ENCODE assay signal across 9 cellular contexts in the genomic region with DNA sequence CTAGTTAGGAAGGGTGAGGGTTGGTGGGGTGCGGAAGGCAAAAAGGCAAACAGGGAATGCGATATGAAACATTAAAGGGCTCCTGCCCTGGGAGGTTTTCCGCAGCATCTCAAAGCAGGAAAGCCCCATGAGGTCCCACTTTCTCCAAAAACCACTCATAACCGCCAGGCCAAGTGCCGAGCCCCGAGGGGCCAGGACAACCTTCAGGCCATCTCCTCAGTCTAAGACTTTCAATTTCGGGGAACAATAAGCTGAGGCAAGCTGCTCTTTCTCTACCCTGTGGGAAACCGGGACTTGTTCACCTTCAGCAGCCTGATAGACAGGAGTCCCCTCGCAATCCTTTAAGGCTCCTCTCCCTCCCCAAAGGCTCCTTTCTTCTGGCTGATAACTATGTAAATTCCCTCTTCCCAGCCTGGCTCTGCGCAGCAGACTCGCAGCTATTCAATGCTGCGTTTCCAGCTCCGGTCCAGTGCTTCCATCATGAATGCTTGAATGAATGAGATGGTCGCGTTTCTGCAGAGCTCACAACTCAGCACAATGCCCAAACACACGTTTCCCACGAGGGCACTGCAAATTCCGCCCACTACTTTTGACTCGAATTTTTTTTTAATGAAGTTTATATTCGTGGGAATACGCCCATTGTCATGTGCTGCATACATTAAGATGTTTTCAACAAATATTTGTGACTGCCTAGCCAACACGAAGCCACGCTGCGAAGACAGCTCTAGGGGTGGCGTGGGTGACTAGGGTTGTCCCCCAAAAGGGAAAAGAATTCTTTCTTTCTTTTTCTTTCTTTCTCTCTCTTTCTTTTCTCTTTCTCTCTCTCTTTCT. TPM values are rescaled to one million over a fixed set of nuclear protein-coding genes. Genes with fewer than 3 reads are reported as not detected.
A peak's percentile ranks its signal among the peaks of the same experiment; 100 is the strongest.
DNase-seq lines count a peak whose midpoint lies in the region; ATAC-seq, FAIRE-seq and TF ChIP-seq lines count a peak whose summit lies in the region.
"Had no signal": no experiment of that assay in that cellular context is flagged by ENCODE, and none has a peak within 500 bp of the region (broad histone marks: within the 10 kb centered on the region; RNA-seq: fewer than 3 reads in every experiment).

No MANE protein-coding gene starts in this region.

- H2AFZ ChIP-seq in astrocyte (ENCODE audit: low read depth, low read length): peak overlapping the region; percentile 50

- H3K27me3 ChIP-seq in astrocyte (ENCODE audit: insufficient read depth, low read length): peaks cover 8% of the 10 kb centered on the region
- peaks cover 37 to 72% of the 10 kb centered on the region in 2 donors for H3K27me3 ChIP-seq in left lung
- H3K27me3 ChIP-seq in tibial nerve: peaks cover 0 to 60% of the 10 kb centered on the region in 2 donors

- H3K4me3 ChIP-seq in astrocyte (ENCODE audit: insufficient read depth, low read depth, low read length) (peak overlapping the region; percentile 63), left lung (peak overlapping the region; percentile 40 to 42), tibial nerve (peak overlapping the region in 3 of 4 donors; percentile 17 to 56 (median 31))

- H3K36me3 Mint-ChIP-seq in activated CD8-positive, alpha-beta memory T cell treated with anti-CD3 and anti-CD28 coated beads, Interleukin-2, amount 10 ng/mL, durations not matched to agents 7 days and 5 days: no peaks in the 10 kb centered on the region
- H3K36me3 Mint-ChIP-seq in astrocyte (ENCODE audit: low read depth, unreplicated experiment): no peaks in the 10 kb centered on the region

- H3K4me1 Mint-ChIP-seq in activated CD8-positive, alpha-beta memory T cell treated with anti-CD3 and anti-CD28 coated beads, Interleukin-2, amount 10 ng/mL, durations not matched to agents 7 days and 5 days: no peaks in the 10 kb centered on the region
- peaks cover 4% of the 10 kb centered on the region for H3K4me1 Mint-ChIP-seq in astrocyte (ENCODE audit: low read depth, unreplicated experiment)

- TF ChIP-seq EP300 in tibial nerve (IDR thresholded peaks at IDR 0.05): no peak

- intact Hi-C loops in left lung (cut with DNase I): no loop called here

- peaks cover 25% of the 10 kb centered on the region for H3K27me3 Mint-ChIP-seq in activated CD8-positive, alpha-beta memory T cell treated with anti-CD3 and anti-CD28 coated beads, Interleukin-2, amount 10 ng/mL, durations not matched to agents 7 days and 5 days
- H3K27me3 Mint-ChIP-seq in astrocyte (ENCODE audit: low read depth, unreplicated experiment): peaks cover 9% of the 10 kb centered on the region

- H3K4me2 ChIP-seq in astrocyte (ENCODE audit: low read length): peak overlapping the region; percentile 94

- H3K79me2 ChIP-seq in astrocyte (ENCODE audit: insufficient read depth, low read length): no peaks in the 10 kb centered on the region

- 10 to 13% methylated on average over 25 of the region's 25 CpGs for WGBS in tibial nerve, 2 donors

- peak overlapping the region; percentile 47 for H3K9ac ChIP-seq in astrocyte (ENCODE audit: low read length)

- no peak overlapping the region for H3K27ac ChIP-seq in astrocyte (ENCODE audit: low read depth, low read length)
- no peak overlapping the region for H3K27ac ChIP-seq in left lung
- H3K27ac ChIP-seq in tibial nerve: no peak overlapping the region

- peaks cover 11% of the 10 kb centered on the region for H3K9me3 Mint-ChIP-seq in activated CD8-positive, alpha-beta memory T cell treated with anti-CD3 and anti-CD28 coated beads, Interleukin-2, amount 10 ng/mL, durations not matched to agents 7 days and 5 days (ENCODE audit: low read depth)
- no peaks in the 10 kb centered on the region for H3K9me3 Mint-ChIP-seq in astrocyte (ENCODE audit: unreplicated experiment)

- H4K20me1 ChIP-seq in astrocyte (ENCODE audit: insufficient read depth, low read length): no peaks in the 10 kb centered on the region

- H3K27ac Mint-ChIP-seq in activated CD8-positive, alpha-beta memory T cell treated with anti-CD3 and anti-CD28 coated beads, Interleukin-2, amount 10 ng/mL, durations not matched to agents 7 days and 5 days: no peak overlapping the region
- no peak overlapping the region for H3K27ac Mint-ChIP-seq in astrocyte (ENCODE audit: unreplicated experiment)

- no peak for DNase-seq in activated CD8-positive, alpha-beta memory T cell treated with anti-CD3 and anti-CD28 coated beads, Interleukin-2, amount 10 ng/mL, durations not matched to agents 7 days and 5 days
- DNase-seq in activated CD8-positive, alpha-beta memory T cell treated with anti-CD3 and anti-CD28 coated beads, Interleukin-2, amount 50 U/mL, for 4 hours: no peak
- peak; percentile 26 for DNase-seq in astrocyte (ENCODE audit: low read depth)
- no peak for DNase-seq in left lung
- DNase-seq in tibial nerve (ENCODE audit: low spot score in 2 of 2): no peak
- DNase-seq in OCI-M1 (lab: John Stamatoyannopoulos, UW): no peak
- DNase-seq in NCI-H2196 treated with DMSO at 0.1 percent for 48 hours (lab: John Stamatoyannopoulos, UW; ENCODE audit: unreplicated experiment): no peak

- no peak for FAIRE-seq in astrocyte (lab: Jason Lieb, UNC)

- H3K36me3 ChIP-seq in astrocyte (ENCODE audit: insufficient read depth, low read length) (no peaks in the 10 kb centered on the region), left lung (no peaks in the 10 kb centered on the region), tibial nerve (no peaks in the 10 kb centered on the region)

- no peaks in the 10 kb centered on the region for H3K9me3 ChIP-seq in astrocyte (ENCODE audit: insufficient read depth, low read depth, low read length)
- H3K9me3 ChIP-seq in left lung: no peaks in the 10 kb centered on the region
- H3K9me3 ChIP-seq in tibial nerve: no peaks in the 10 kb centered on the region

- TF ChIP-seq POLR2A in tibial nerve (IDR thresholded peaks at IDR 0.05): no peak

- TF ChIP-seq CTCF in astrocyte (IDR thresholded peaks at IDR 0.05; ENCODE audit: insufficient read depth, low read depth, low read length): no peak
- TF ChIP-seq CTCF in left lung (IDR thresholded peaks at IDR 0.05): no peak
- TF ChIP-seq CTCF in tibial nerve (IDR thresholded peaks at IDR 0.05): no peak

- ATAC-seq in activated CD8-positive, alpha-beta memory T cell treated with anti-CD3 and anti-CD28 coated beads, Interleukin-2, amount 10 ng/mL, durations not matched to agents 7 days and 5 days: no peak
- ATAC-seq in left lung: peak; percentile 45
- no peak for ATAC-seq in GM21576 (IDR thresholded peaks at IDR 0.05; ENCODE audit: unreplicated experiment)

- CTCF ChIA-PET in activated CD8-positive, alpha-beta memory T cell treated with anti-CD3 and anti-CD28 coated beads, Interleukin-2, amount 10 ng/mL, durations not matched to agents 7 days and 5 days (lab: Charles Lee): no interaction called here

- H3K4me1 ChIP-seq in astrocyte (ENCODE audit: insufficient read depth, low read length): peaks cover 10% of the 10 kb centered on the region
- H3K4me1 ChIP-seq in left lung: peaks cover 15 to 22% of the 10 kb centered on the region in 2 donors
- peaks cover 0 to 24% (median 7%) of the 10 kb centered on the region in 4 donors for H3K4me1 ChIP-seq in tibial nerve

- H3K4me3 Mint-ChIP-seq in activated CD8-positive, alpha-beta memory T cell treated with anti-CD3 and anti-CD28 coated beads, Interleukin-2, amount 10 ng/mL, durations not matched to agents 7 days and 5 days: peak overlapping the region; percentile 12
- H3K4me3 Mint-ChIP-seq in astrocyte (ENCODE audit: unreplicated experiment): peak overlapping the region; percentile 89

RNA-seq across cellular contexts. Expression of a gene that starts 1.4 kb away (rescaled TPM):
- total RNA-seq in activated CD8-positive, alpha-beta memory T cell treated with anti-CD3 and anti-CD28 coated beads, Interleukin-2, amount 10 ng/mL, durations not matched to agents 7 days and 5 days: not detected
- total RNA-seq in astrocyte (17.4 and 18.3 TPM in 2 replicates), left lung (1 to 10 TPM; 2.4 to 4.7 TPM), tibial nerve (1 to 10 TPM; 1.2 to 3.0 (median 1.9) TPM)
- total RNA-seq: activated CD8-positive, alpha-beta memory T cell treated with anti-CD3 and anti-CD28 coated beads for 36 hours had no signal
